ENCODE assay signal across 8 cellular contexts in genomic region chr2:10119601-10120157, GRCh38. TPM values are rescaled to one million over a fixed set of nuclear protein-coding genes. Genes with fewer than 3 reads are reported as not detected.
A peak's percentile ranks its signal among the peaks of the same experiment; 100 is the strongest.
DNase-seq lines count a peak whose midpoint lies in the region; ATAC-seq and TF ChIP-seq lines count a peak whose summit lies in the region.

No MANE protein-coding gene starts in this region.

- peak overlapping the region; percentile 90 for H3K4me3 ChIP-seq in GM12864 (ENCODE audit: low read depth, low read length)
- peak overlapping the region; percentile 93 for H3K4me3 ChIP-seq in SK-N-MC
- peak overlapping the region; percentile 64 to 77 (median 71) for H3K4me3 ChIP-seq in fibroblast of lung (replicated peaks in 1 of 4; ENCODE audit: control extremely low read depth in 1 of 4, insufficient read depth in 1 of 4, low read depth in 3 of 4, low read length in 4 of 4)
- peak overlapping the region; percentile 67 for H3K4me3 ChIP-seq in retinal pigment epithelial cell (ENCODE audit: low read length)
- peak overlapping the region in 1 of 3 donors; percentile 51 for H3K4me3 ChIP-seq in thyroid gland (replicated peaks in 1 of 3)

- no peak overlapping the region for H3K9ac ChIP-seq in SK-N-MC (ENCODE audit: insufficient read length)
- peak overlapping the region; percentile 66 for H3K9ac ChIP-seq in fibroblast of lung (ENCODE audit: insufficient read depth, low read length)

- intact Hi-C loops in thyroid gland (cut with DNase I), result loop anchor here (10.0 kb wide), 1 partner anchor 545 kb away; no protein-coding TSS in a partner anchor

- no peak overlapping the region for H3K27ac ChIP-seq in SK-N-MC
- H3K27ac ChIP-seq in fibroblast of lung (ENCODE audit: insufficient read depth, low read length), result peak overlapping the region; percentile 82
- H3K27ac ChIP-seq in thyroid gland, result peak overlapping the region in 1 of 3 donors; percentile 20

- peak overlapping the region; percentile 90 for H3K4me2 ChIP-seq in fibroblast of lung (ENCODE audit: extremely low read depth, insufficient read depth, low read length)

- TF ChIP-seq CTCF in GM12864 (IDR thresholded peaks at IDR 0.05; ENCODE audit: low read depth, low read length, missing control alignments), result no peak
- no peak for TF ChIP-seq CTCF in fibroblast of lung (conservative IDR thresholded peaks at IDR 0.05 in 1 of 2, IDR thresholded peaks at IDR 0.05 in 1 of 2; ENCODE audit: low read depth in 1 of 2, low read length in 2 of 2)
- TF ChIP-seq CTCF in retinal pigment epithelial cell (conservative IDR thresholded peaks at IDR 0.05; ENCODE audit: low read depth, low read length), result no peak
- no peak for TF ChIP-seq CTCF in thyroid gland (IDR thresholded peaks at IDR 0.05)

- DNase-seq in GM12864 (ENCODE audit: low read depth), result no peak
- DNase-seq in SK-N-MC (ENCODE audit: low read depth, low spot score), result no peak
- no peak for DNase-seq in fibroblast of lung (ENCODE audit: low read depth in 2 of 2)
- DNase-seq in retinal pigment epithelial cell (ENCODE audit: low read depth), result no peak
- DNase-seq in D341Med (ENCODE audit: low spot score), result no peak
- no peak for DNase-seq in UCSD-AML1 (lab: John Stamatoyannopoulos, UW; ENCODE audit: unreplicated experiment)
- no peak for DNase-seq in thyroid gland

- H3K36me3 ChIP-seq in SK-N-MC (ENCODE audit: insufficient read depth, low read length) (peaks cover 16% of the 10 kb centered on the region), fibroblast of lung (ENCODE audit: control insufficient read depth, insufficient read depth, low read length) (no peaks in the 10 kb centered on the region), thyroid gland (no peaks in the 10 kb centered on the region)

- no peak for TF ChIP-seq POLR2A in thyroid gland (IDR thresholded peaks at IDR 0.05)

- peaks cover 16% of the 10 kb centered on the region for H3K79me2 ChIP-seq in fibroblast of lung (ENCODE audit: control insufficient read depth, insufficient read depth, low read length)

- H4K20me1 ChIP-seq in fibroblast of lung (ENCODE audit: control insufficient read depth, extremely low read depth, insufficient read depth, low read length), result no peaks in the 10 kb centered on the region

- H3K9me3 ChIP-seq in SK-N-MC (ENCODE audit: low read depth, low read length), result no peaks in the 10 kb centered on the region
- H3K9me3 ChIP-seq in fibroblast of lung (ENCODE audit: control insufficient read depth, insufficient read depth, low read depth, low read length), result no peaks in the 10 kb centered on the region
- H3K9me3 ChIP-seq in thyroid gland, result no peaks in the 10 kb centered on the region

- H3K27me3 ChIP-seq in fibroblast of lung (ENCODE audit: control insufficient read depth, insufficient read depth, low read length) (no peaks in the 10 kb centered on the region), thyroid gland (peaks cover 7% of the 10 kb centered on the region)

- H3K4me1 ChIP-seq in fibroblast of lung (ENCODE audit: control insufficient read depth, extremely low read depth, insufficient read depth, low read length) (peaks cover 8% of the 10 kb centered on the region), thyroid gland (peaks cover 14 to 23% of the 10 kb centered on the region in 2 donors)

- 78 to 81% methylated on average over 14 of the region's 14 CpGs for WGBS in thyroid gland, 2 donors

- H2AFZ ChIP-seq in fibroblast of lung (ENCODE audit: low read length), result peak overlapping the region; percentile 88

- no peak for ATAC-seq in GM21529 (IDR thresholded peaks at IDR 0.05; ENCODE audit: unreplicated experiment)

RNA-seq across cellular contexts. Expression of gene RRM2, which starts 2.9 kb away (rescaled TPM):
- total RNA-seq in fibroblast of lung (1.5 and 6.1 TPM in 2 replicates), thyroid gland (under 1 TPM in 3 of 4 donors, not detected in 1; 0.27 to 0.83 (median 0.75) TPM)
- polyA plus RNA-seq in fibroblast of lung, result 36.3 and 119 TPM in 2 replicates
- polyA plus RNA-seq in fibroblast of lung (2012), result 25.6 and 115 TPM in 2 replicates
- polyA minus RNA-seq in fibroblast of lung (ENCODE audit: low replicate concordance), result 7.6 and 36.1 TPM in 2 replicates

RNA-seq across cellular contexts. Expression of gene CYS1, which starts 39.5 kb away (rescaled TPM):
- total RNA-seq in fibroblast of lung, result 1.5 and 5.1 TPM in 2 replicates
- 0.31 and 0.37 TPM in 2 replicates for polyA plus RNA-seq in fibroblast of lung
- 0.65 and 0.92 TPM in 2 replicates for polyA plus RNA-seq in fibroblast of lung (2012)
- 0.39 TPM in 1 of 2 replicates, not detected in the other for polyA minus RNA-seq in fibroblast of lung (ENCODE audit: low replicate concordance)
- 10 to 100 TPM in 1 of 4 donors, 1 to 10 TPM in 2, under 1 TPM in 1; 0.59 to 47.2 (median 2.7) TPM for total RNA-seq in thyroid gland
